In genomic region chr20:17823382-17824144, GRCh38 we compare ENCODE assay signal across 3 cellular contexts.
A peak's percentile ranks its signal among the peaks of the same experiment; 100 is the strongest.
TF ChIP-seq lines count a peak whose summit lies in the region.

No MANE protein-coding gene starts in this region.

TF ChIP-seq in GM23338, 12 proteins besides CTCF, POLR2A, EP300 and RAD21 (continues in another document):
- no peak for TF ChIP-seq POLR2AphosphoS5 (IDR thresholded peaks at IDR 0.05; ENCODE audit: low read depth)
- TF ChIP-seq JUNB (IDR thresholded peaks at IDR 0.05; ENCODE audit: unreplicated experiment): no peak
- no peak for TF ChIP-seq CREB1 (CRISPR knock-in tag; IDR thresholded peaks at IDR 0.05; ENCODE audit: low read depth)
- TF ChIP-seq EZH2 (IDR thresholded peaks at IDR 0.05; ENCODE audit: low read depth, unreplicated experiment): no peak
- TF ChIP-seq ZNF462 (CRISPR knock-in tag; IDR thresholded peaks at IDR 0.05): no peak

TF ChIP-seq in WTC11, 78 proteins besides CTCF, POLR2A, EP300 and RAD21:
- no peak for TF ChIP-seq ELF4 (CRISPR knock-in tag; IDR thresholded peaks at IDR 0.05; ENCODE audit: low read depth)
- no peak for TF ChIP-seq ATF6 (CRISPR knock-in tag; IDR thresholded peaks at IDR 0.05)
- TF ChIP-seq TEAD4 (CRISPR knock-in tag; IDR thresholded peaks at IDR 0.05): no peak
- TF ChIP-seq NFATC4 (CRISPR knock-in tag; IDR thresholded peaks at IDR 0.05): no peak
- TF ChIP-seq GRHL2 (CRISPR knock-in tag; IDR thresholded peaks at IDR 0.05; ENCODE audit: insufficient replicate concordance, severe bottlenecking): no peak
- no peak for TF ChIP-seq AR (CRISPR knock-in tag; IDR thresholded peaks at IDR 0.05)
- TF ChIP-seq FOXP1 (CRISPR knock-in tag; IDR thresholded peaks at IDR 0.05; ENCODE audit: borderline replicate concordance): no peak
- no peak for TF ChIP-seq E2F5 (CRISPR knock-in tag; IDR thresholded peaks at IDR 0.05)
- TF ChIP-seq NFE2L1 (CRISPR knock-in tag; IDR thresholded peaks at IDR 0.05): no peak
- no peak for TF ChIP-seq CREM (CRISPR knock-in tag; IDR thresholded peaks at IDR 0.05)
- no peak for TF ChIP-seq FOXJ3 (CRISPR knock-in tag; IDR thresholded peaks at IDR 0.05; ENCODE audit: borderline replicate concordance)
- no peak for TF ChIP-seq CDX4 (CRISPR knock-in tag; IDR thresholded peaks at IDR 0.05; ENCODE audit: borderline replicate concordance)
- no peak for TF ChIP-seq NR3C1 (CRISPR knock-in tag; conservative IDR thresholded peaks at IDR 0.05; ENCODE audit: low read depth)
- no peak for TF ChIP-seq ZNF423 (CRISPR knock-in tag; IDR thresholded peaks at IDR 0.05)
- TF ChIP-seq ZNF416 (CRISPR knock-in tag; IDR thresholded peaks at IDR 0.05): no peak

TF ChIP-seq in liver, 16 proteins besides CTCF, POLR2A, EP300 and RAD21:
- TF ChIP-seq FOXA2 (IDR thresholded peaks at IDR 0.05) (no peak), FOXA1 (IDR thresholded peaks at IDR 0.05) (no peak), ZBTB33 (IDR thresholded peaks at IDR 0.05) (no peak), SP1 (IDR thresholded peaks at IDR 0.05) (no peak), HNF4A (conservative IDR thresholded peaks at IDR 0.05) (peak; percentile 27 to 42), YY1 (IDR thresholded peaks at IDR 0.05) (no peak), RXRA (IDR thresholded peaks at IDR 0.05) (no peak)
